ENCODE assay signal across 8 cellular contexts in the genomic region with DNA sequence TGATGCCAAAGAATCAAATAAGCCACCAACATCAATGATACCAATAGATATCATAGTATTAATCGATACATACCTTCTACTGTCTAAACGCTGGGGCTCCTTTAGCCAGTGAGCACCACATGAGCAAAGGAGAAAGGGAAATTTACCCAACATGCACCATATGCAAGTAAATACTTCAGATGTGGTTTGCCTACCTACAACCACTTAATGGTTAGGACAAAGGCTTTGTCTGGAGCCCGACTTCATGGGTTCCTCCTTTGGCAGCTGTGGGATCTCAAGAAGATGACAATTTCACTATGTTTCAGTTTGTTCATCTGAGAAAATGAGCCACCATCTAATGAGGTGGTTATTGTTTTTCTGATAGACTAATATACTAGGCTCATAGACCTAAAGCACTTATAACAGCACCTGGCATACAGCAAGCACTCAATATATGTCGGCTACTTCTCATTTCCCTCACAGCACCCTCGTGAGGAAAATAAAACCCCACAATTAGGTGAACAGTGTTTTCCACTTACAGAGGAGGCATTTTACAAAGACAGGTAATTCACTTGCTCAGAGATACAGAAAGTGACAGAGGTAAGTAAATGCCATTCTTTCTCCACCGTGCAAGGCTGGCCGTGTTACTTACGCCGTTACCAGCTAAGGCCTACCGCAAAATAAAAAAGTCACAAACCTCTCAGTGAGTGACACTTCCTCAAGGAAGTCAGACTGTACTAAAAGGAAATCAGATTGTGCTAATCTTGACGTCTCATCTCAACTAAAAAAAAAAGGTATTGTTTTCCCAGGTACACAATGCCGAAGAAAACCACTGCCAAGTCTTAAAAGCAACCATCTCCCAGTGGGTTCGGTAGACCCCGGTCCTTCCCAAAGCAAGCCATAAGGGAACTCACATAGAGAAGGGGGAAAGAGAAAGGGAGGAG. TPM values are rescaled to one million over a fixed set of nuclear protein-coding genes. Genes with fewer than 3 reads are reported as not detected.
DNase-seq lines count a peak whose midpoint lies in the region; ATAC-seq and TF ChIP-seq lines count a peak whose summit lies in the region.

No MANE protein-coding gene starts in this region.

- H3K27ac ChIP-seq in heart right ventricle, result peak overlapping the region in 9 of 10 donors; percentile 34 to 85 (median 75)

- H3K36me3 ChIP-seq in heart right ventricle, result peaks cover 0 to 24% (median 0%) of the 10 kb centered on the region in 9 donors

- H3K36me3 Mint-ChIP-seq in WTC11, result no peaks in the 10 kb centered on the region

- H3K4me3 ChIP-seq in heart right ventricle (peak overlapping the region in 9 of 10 donors; percentile 65 to 98 (median 76)), foreskin fibroblast (ENCODE audit: low read depth in 1 of 2, low read length in 2 of 2) (peak overlapping the region; percentile 88 to 94)

- in situ Hi-C loops in G401 (cut with HindIII; ENCODE audit: low sequenced_read_pairs), result no loop called here
- in situ Hi-C loops in ACHN (cut with HindIII; ENCODE audit: low pct_ligation_motif_present, low pct_unique_long_range_greater_than_20kb, low sequenced_read_pairs), result no loop called here

- no peaks in the 10 kb centered on the region for H3K9me3 Mint-ChIP-seq in WTC11

- H3K27me3 ChIP-seq in heart right ventricle, result no peaks in the 10 kb centered on the region

- CTCF ChIA-PET in WTC11 (lab: Charles Lee), result no interaction called here

- 61 to 70% methylated on average over 14 of the region's 14 CpGs for WGBS in heart right ventricle, 2 donors

- peaks cover 5 to 60% (median 35%) of the 10 kb centered on the region in 9 donors for H3K4me1 ChIP-seq in heart right ventricle

- POLR2A ChIA-PET in WTC11 (lab: Charles Lee), result no interaction called here

- H3K27me3 Mint-ChIP-seq in WTC11 (ENCODE audit: low read depth), result peaks cover 38% of the 10 kb centered on the region

- peaks cover 15% of the 10 kb centered on the region for H3K4me1 Mint-ChIP-seq in WTC11

- DNase-seq in heart right ventricle, result peak in 1 of 2 donors; percentile 19
- no peak for DNase-seq in Right ventricle myocardium superior
- no peak for DNase-seq in WTC11 (ENCODE audit: low spot score)
- DNase-seq in foreskin fibroblast, result no peak
- DNase-seq in stimulated activated naive CD4-positive, alpha-beta T cell (lab: John Stamatoyannopoulos, UW), result peak in 4 of 6 experiments; percentile 11 to 63 (median 61)
- no peak for DNase-seq in G401 (ENCODE audit: low spot score)
- DNase-seq in NCI-H82 treated with DMSO at 0.1 percent for 48 hours (lab: John Stamatoyannopoulos, UW; ENCODE audit: unreplicated experiment), result no peak
- DNase-seq in ACHN, result no peak

- intact Hi-C loops in heart right ventricle (cut with DNase I), result loop anchor here in 1 of 10 donors (5.0 kb wide), 1 partner anchor 60 kb away; no protein-coding TSS in a partner anchor
- intact Hi-C loops in Right ventricle myocardium superior (cut with DNase I), result no loop called here

- no peaks in the 10 kb centered on the region for H3K9me3 ChIP-seq in heart right ventricle

- peak overlapping the region; percentile 78 for H3K4me3 Mint-ChIP-seq in WTC11

- no peak overlapping the region for H3K27ac Mint-ChIP-seq in WTC11

- TF ChIP-seq CTCF in heart right ventricle (IDR thresholded peaks at IDR 0.05), result no peak
- TF ChIP-seq CTCF in WTC11 (IDR thresholded peaks at IDR 0.05), result no peak
- no peak for TF ChIP-seq CTCF in foreskin fibroblast (IDR thresholded peaks at IDR 0.05; ENCODE audit: low read depth, low read length)

- ATAC-seq in heart right ventricle (peak in 4 of 8 donors; percentile 18 to 37 (median 30)), Right ventricle myocardium superior (ENCODE audit: poor library complexity) (no peak), WTC11 (no peak)

TF ChIP-seq in WTC11, 78 proteins besides CTCF, POLR2A, EP300 and RAD21:
- TF ChIP-seq JUN (CRISPR knock-in tag; IDR thresholded peaks at IDR 0.05) (no peak), SMAD3 (CRISPR knock-in tag; IDR thresholded peaks at IDR 0.05; ENCODE audit: borderline replicate concordance) (no peak), FOXJ3 (CRISPR knock-in tag; IDR thresholded peaks at IDR 0.05; ENCODE audit: borderline replicate concordance) (no peak)

RNA-seq across cellular contexts. Expression of a gene that starts 1.6 kb away (rescaled TPM):
- total RNA-seq in heart right ventricle (1 to 10 TPM; 4.3 to 9.5 (median 7.3) TPM), Right ventricle myocardium superior (5.7 TPM), WTC11 (2021) (4.4 to 7.0 TPM (median 6.2 TPM) in 3 replicates)
- 1 to 10 TPM; 5.8 to 9.2 TPM for polyA plus RNA-seq in heart right ventricle
- 3.5 and 14.8 TPM in 2 replicates for total RNA-seq in G401 (2014; rRNA removed; shearing (Covaris generic))

RNA-seq across cellular contexts. Expression of a gene that starts 1.8 kb away (rescaled TPM):
- total RNA-seq in heart right ventricle, result 10 to 100 TPM; 19.8 to 28.3 (median 26.0) TPM
- 10 to 100 TPM; 26.9 to 60.3 TPM for polyA plus RNA-seq in heart right ventricle
- 15.2 TPM for total RNA-seq in Right ventricle myocardium superior
- 9.1 to 9.7 TPM (median 9.5 TPM) in 3 replicates for total RNA-seq in WTC11 (2021)
- 12.2 and 13.5 TPM in 2 replicates for total RNA-seq in G401 (2014; rRNA removed; shearing (Covaris generic))

Comparison
In these comparisons a context has a peak if more than half of its experiments do, and no peak if none do; other contexts are left out.
1. DNase-seq: peak in stimulated activated naive CD4-positive, alpha-beta T cell (4 of 6); none in Right ventricle myocardium superior (single experiment), WTC11 (single experiment), foreskin fibroblast (0 of 2), G401 (single experiment), NCI-H82 treated with DMSO at 0.1 percent for 48 hours (single experiment) and ACHN (single experiment).